In genomic region chr2:2889141-2889540, GRCh38 we compare ENCODE assay signal across 23 cellular contexts.
A peak's percentile ranks its signal among the peaks of the same experiment; 100 is the strongest.
DNase-seq lines count a peak whose midpoint lies in the region; TF ChIP-seq lines count a peak whose summit lies in the region.
"Had no signal": no experiment of that assay in that cellular context is flagged by ENCODE, and none has a peak within 500 bp of the region (broad histone marks: within the 10 kb centered on the region; RNA-seq: fewer than 3 reads in every experiment).

No MANE protein-coding gene starts in this region.

- no peaks in the 10 kb centered on the region for H3K9me3 Mint-ChIP-seq in nephron progenitor cell
- H3K9me3 Mint-ChIP-seq: CD4-positive, alpha-beta T cell; CD8-positive, alpha-beta T cell had no signal

- H3K27ac Mint-ChIP-seq in nephron progenitor cell: no peak overlapping the region
- H3K27ac Mint-ChIP-seq: B cell; CD4-positive, alpha-beta T cell; CD8-positive, alpha-beta T cell had no signal

- H3K36me3 Mint-ChIP-seq in nephron progenitor cell (ENCODE audit: low read depth): no peaks in the 10 kb centered on the region
- H3K36me3 Mint-ChIP-seq: CD8-positive, alpha-beta T cell had no signal

- no peak for TF ChIP-seq CTCF in nephron progenitor cell (IDR thresholded peaks at IDR 0.05)

- peaks cover 16% of the 10 kb centered on the region for H3K27me3 Mint-ChIP-seq in nephron progenitor cell (ENCODE audit: low read depth, poor library complexity)

- peak; percentile 13 for DNase-seq in activated effector memory CD4-positive, alpha-beta T cell treated with anti-CD3 and anti-CD28 coated beads, Interleukin-2, amount 50 U/mL, for 16 hours
- no peak for DNase-seq in activated effector memory CD4-positive, alpha-beta T cell treated with Interleukin-2 at 50 U/mL for 16 hours
- DNase-seq in caudate nucleus (lab: John Stamatoyannopoulos, UW): peak in 3 of 61 donors; percentile 25 to 53 (median 27)
- DNase-seq in mesenteric fat pad (ENCODE audit: low spot score): peak; percentile 12
- no peak for DNase-seq in nephron progenitor cell
- DNase-seq in SK-N-DZ (ENCODE audit: low spot score): no peak
- DNase-seq: AML-193; Caco-2; Calu3; CD4-positive, alpha-beta T cell; CD8-positive, alpha-beta T cell; DMS 273 treated with DMSO at 0.1 percent for 48 hours; DMS153; DMS53; DMS79; DND-41; EL; GDM1 had no signal

- H3K4me1 Mint-ChIP-seq in nephron progenitor cell: peaks cover 26% of the 10 kb centered on the region
- H3K4me1 Mint-ChIP-seq: B cell had no signal

- no peak overlapping the region for H3K4me3 Mint-ChIP-seq in nephron progenitor cell
- H3K4me3 Mint-ChIP-seq: B cell; CD4-positive, alpha-beta T cell; CD8-positive, alpha-beta T cell had no signal

- peak overlapping the region; percentile 84 for H3K27ac ChIP-seq in caudate nucleus (ENCODE audit: low read depth, low read length)
- H3K27ac ChIP-seq: 22Rv1; A549; BLaER1 treated with 17β-estradiol and CSF1 and Interleukin-3, amounts not matched to agents 10 nM and 100 nM; C4-2B had no signal

Comparison
In these comparisons a context has a peak if more than half of its experiments do, and no peak if none do; other contexts are left out.
1. DNase-seq: peak in activated effector memory CD4-positive, alpha-beta T cell treated with anti-CD3 and anti-CD28 coated beads, Interleukin-2, amount 50 U/mL, for 16 hours (single experiment) and mesenteric fat pad (single experiment); none in activated effector memory CD4-positive, alpha-beta T cell treated with Interleukin-2 at 50 U/mL for 16 hours (single experiment), nephron progenitor cell (single experiment) and SK-N-DZ (single experiment).